In genomic region chrX:145817299-145817665, GRCh38 we compare ENCODE assay signal across 12 cellular contexts. TPM values are rescaled to one million over a fixed set of nuclear protein-coding genes. Genes with fewer than 3 reads are reported as not detected.
DNase-seq lines count a peak whose midpoint lies in the region; ATAC-seq and TF ChIP-seq lines count a peak whose summit lies in the region.
"Had no signal": no experiment of that assay in that cellular context is flagged by ENCODE, and none has a peak within 500 bp of the region (broad histone marks: within the 10 kb centered on the region; RNA-seq: fewer than 3 reads in every experiment).

No MANE protein-coding gene starts in this region.

- H3K27ac Mint-ChIP-seq in neural progenitor cell (no peak overlapping the region), osteocyte (ENCODE audit: unreplicated experiment) (no peak overlapping the region)

- H3K9me3 ChIP-seq in NT2/D1 (ENCODE audit: insufficient read depth, low read length) (no peaks in the 10 kb centered on the region), gastroesophageal sphincter (no peaks in the 10 kb centered on the region), neural progenitor cell (ENCODE audit: low read depth) (no peaks in the 10 kb centered on the region)

- WGBS in gastroesophageal sphincter (ENCODE audit: low coverage in 1 of 2), 2 donors = 0% methylated on average over 2 to 4 of the region's 17 CpGs

- no peak overlapping the region for H2AFZ ChIP-seq in neural progenitor cell (replicated peaks)

- H3K4me3 Mint-ChIP-seq in neural progenitor cell (peak overlapping the region; percentile 83), osteocyte (ENCODE audit: unreplicated experiment) (no peak overlapping the region)
- H3K4me3 Mint-ChIP-seq: central memory CD8-positive, alpha-beta T cell had no signal

- H3K27me3 Mint-ChIP-seq in neural progenitor cell (ENCODE audit: insufficient read depth, low read depth) = peaks cover 39% of the 10 kb centered on the region
- peaks cover 34% of the 10 kb centered on the region for H3K27me3 Mint-ChIP-seq in osteocyte (ENCODE audit: unreplicated experiment)

- H3K36me3 ChIP-seq in NT2/D1 (ENCODE audit: insufficient read depth, insufficient read length, low read length) (no peaks in the 10 kb centered on the region), gastroesophageal sphincter (no peaks in the 10 kb centered on the region), neural progenitor cell (no peaks in the 10 kb centered on the region)

- ATAC-seq in gastroesophageal sphincter (no peak), GM19023 (IDR thresholded peaks at IDR 0.05; ENCODE audit: unreplicated experiment) (no peak), HG02981 (IDR thresholded peaks at IDR 0.05; ENCODE audit: unreplicated experiment) (no peak)

- no peak overlapping the region for H3K9ac ChIP-seq in NT2/D1 (ENCODE audit: insufficient read length, low read depth)
- H3K9ac ChIP-seq in neural progenitor cell = no peak overlapping the region

- H3K36me3 Mint-ChIP-seq in neural progenitor cell = no peaks in the 10 kb centered on the region
- H3K36me3 Mint-ChIP-seq in osteocyte (ENCODE audit: unreplicated experiment) = no peaks in the 10 kb centered on the region

- H4K20me1 ChIP-seq in neural progenitor cell (ENCODE audit: low read depth) = no peaks in the 10 kb centered on the region

- no peak for TF ChIP-seq POLR2A in gastroesophageal sphincter (IDR thresholded peaks at IDR 0.05)

- H3K27me3 ChIP-seq in NT2/D1 (ENCODE audit: insufficient read depth, insufficient read length) (peaks cover 59% of the 10 kb centered on the region), gastroesophageal sphincter (peaks cover 42% of the 10 kb centered on the region), neural progenitor cell (peaks cover 100% of the 10 kb centered on the region)

- H3K9me3 Mint-ChIP-seq in neural progenitor cell (peaks cover 16% of the 10 kb centered on the region), osteocyte (ENCODE audit: unreplicated experiment) (peaks cover 11% of the 10 kb centered on the region)

- no peaks in the 10 kb centered on the region for H3K79me2 ChIP-seq in neural progenitor cell (ENCODE audit: low read depth)

- H3K4me1 Mint-ChIP-seq in neural progenitor cell (peaks cover 9% of the 10 kb centered on the region), osteocyte (ENCODE audit: unreplicated experiment) (peaks cover 4% of the 10 kb centered on the region)
- H3K4me1 Mint-ChIP-seq: central memory CD8-positive, alpha-beta T cell had no signal

- H3K4me3 ChIP-seq in NT2/D1 (ENCODE audit: insufficient read length, low read depth) = peak overlapping the region; percentile 21
- peak overlapping the region; percentile 12 to 44 for H3K4me3 ChIP-seq in gastroesophageal sphincter
- H3K4me3 ChIP-seq in neural progenitor cell = peak overlapping the region; percentile 53

- H3F3A ChIP-seq in neural progenitor cell (ENCODE audit: low read depth) = no peaks in the 10 kb centered on the region

- H3K4me1 ChIP-seq in NT2/D1 (ENCODE audit: insufficient read depth, insufficient read length) (no peaks in the 10 kb centered on the region), gastroesophageal sphincter (peaks cover 0 to 10% (median 0%) of the 10 kb centered on the region in 3 donors), neural progenitor cell (no peaks in the 10 kb centered on the region)

- peak overlapping the region; percentile 85 for H3K4me2 ChIP-seq in neural progenitor cell

- DNase-seq in AG08396 (ENCODE audit: low spot score) (peak; percentile 30), NT2/D1 (ENCODE audit: low read depth, low spot score) (no peak), neural progenitor cell (ENCODE audit: low spot score) (peak; percentile 36), osteocyte (ENCODE audit: extremely low spot score, unreplicated experiment) (no peak), Kasumi-1 (lab: John Stamatoyannopoulos, UW) (no peak)
- DNase-seq: activated CD8-positive, alpha-beta memory T cell treated with anti-CD3 and anti-CD28 coated beads, Interleukin-2, amount 50 U/mL, for 48 hours; stimulated activated CD4-positive, alpha-beta T cell treated with anti-CD3 and anti-CD28 coated beads, Interleukin-2, amount 100 ng/mL, for 24 hours had no signal

- TF ChIP-seq CTCF in gastroesophageal sphincter (IDR thresholded peaks at IDR 0.05) (no peak), neural progenitor cell (IDR thresholded peaks at IDR 0.05) (no peak), osteocyte (IDR thresholded peaks at IDR 0.05) (no peak)

- H3K27ac ChIP-seq in gastroesophageal sphincter (peak overlapping the region in 1 of 4 donors; percentile 12), neural progenitor cell (no peak overlapping the region)

- TF ChIP-seq EP300 in gastroesophageal sphincter (IDR thresholded peaks at IDR 0.05) = no peak

RNA-seq across cellular contexts. Expression of gene SLITRK2, which starts 0.3 kb away (rescaled TPM):
- total RNA-seq in gastroesophageal sphincter (under 1 TPM; 0.13 to 0.93 (median 0.31) TPM), neural progenitor cell (ENCODE audit: low replicate concordance) (0.12 and 0.26 TPM in 2 replicates), osteocyte (not detected in 2 replicates)
- total RNA-seq: OCI-LY7 had no signal

Comparison
In these comparisons a context has a peak if more than half of its experiments do, and no peak if none do; other contexts are left out.
1. DNase-seq: peak in AG08396 (single experiment) and neural progenitor cell (single experiment); none in NT2/D1 (single experiment), osteocyte (single experiment) and Kasumi-1 (0 of 2).
2. Peak in every context shown above with its lines, with median percentiles within 50 percentile points of each other: H3K4me3 ChIP-seq.